ENCODE assay signal across 1 cellular context in the genomic region with DNA sequence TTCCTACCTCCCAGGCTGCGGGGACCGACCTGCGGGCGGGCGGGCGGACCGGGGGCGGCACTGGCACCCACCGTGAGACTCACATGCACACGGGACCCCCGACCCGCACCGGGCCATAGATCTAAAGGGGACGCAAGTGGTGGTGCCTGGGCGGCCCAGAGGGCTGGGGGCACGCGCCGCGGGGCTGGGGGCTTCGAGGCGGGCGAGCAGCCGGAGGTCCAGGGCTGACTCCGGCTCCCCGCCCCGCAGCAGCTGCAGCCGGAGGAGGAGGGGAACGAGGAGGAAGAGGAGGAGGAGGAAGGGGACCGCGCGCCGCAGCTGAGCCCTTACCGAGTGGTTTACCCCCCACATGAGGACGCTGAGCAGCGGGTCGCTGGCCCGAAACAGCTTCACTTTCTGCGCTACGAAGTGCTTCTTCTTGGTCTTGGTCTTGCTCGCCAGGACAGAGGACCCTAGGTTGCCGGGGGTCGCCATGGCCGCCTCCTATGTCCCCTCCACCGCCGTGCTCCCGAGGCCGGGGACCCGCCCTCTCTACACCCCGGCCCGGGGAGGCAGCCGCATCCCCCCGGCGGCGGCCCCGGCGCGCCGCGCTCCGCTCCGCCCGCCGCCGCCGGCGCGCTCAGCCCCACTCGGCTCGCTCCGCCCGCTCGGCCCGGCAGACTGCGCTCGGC.
TF ChIP-seq lines count a peak whose summit lies in the region.

No MANE protein-coding gene starts in this region.

TF ChIP-seq in GM12878, 131 proteins besides CTCF, POLR2A, EP300 and RAD21 (continued from another document):
- TF ChIP-seq, protein P1, sequence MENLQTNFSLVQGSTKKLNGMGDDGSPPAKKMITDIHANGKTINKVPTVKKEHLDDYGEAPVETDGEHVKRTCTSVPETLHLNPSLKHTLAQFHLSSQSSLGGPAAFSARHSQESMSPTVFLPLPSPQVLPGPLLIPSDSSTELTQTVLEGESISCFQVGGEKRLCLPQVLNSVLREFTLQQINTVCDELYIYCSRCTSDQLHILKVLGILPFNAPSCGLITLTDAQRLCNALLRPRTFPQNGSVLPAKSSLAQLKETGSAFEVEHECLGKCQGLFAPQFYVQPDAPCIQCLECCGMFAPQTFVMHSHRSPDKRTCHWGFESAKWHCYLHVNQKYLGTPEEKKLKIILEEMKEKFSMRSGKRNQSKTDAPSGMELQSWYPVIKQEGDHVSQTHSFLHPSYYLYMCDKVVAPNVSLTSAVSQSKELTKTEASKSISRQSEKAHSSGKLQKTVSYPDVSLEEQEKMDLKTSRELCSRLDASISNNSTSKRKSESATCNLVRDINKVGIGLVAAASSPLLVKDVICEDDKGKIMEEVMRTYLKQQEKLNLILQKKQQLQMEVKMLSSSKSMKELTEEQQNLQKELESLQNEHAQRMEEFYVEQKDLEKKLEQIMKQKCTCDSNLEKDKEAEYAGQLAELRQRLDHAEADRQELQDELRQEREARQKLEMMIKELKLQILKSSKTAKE (IDR thresholded peaks at IDR 0.05; ENCODE audit: low read depth, poor library complexity, severe bottlenecking), result no peak
- TF ChIP-seq SMARCA5 (IDR thresholded peaks at IDR 0.05), result no peak
- no peak for TF ChIP-seq MLLT1 (IDR thresholded peaks at IDR 0.05)
- peak; percentile 27; the same call in 1 of the 2 replicates for TF ChIP-seq CHD1 (IDR thresholded peaks at IDR 0.05; ENCODE audit: low read depth, low read length)
- TF ChIP-seq, protein P2, sequence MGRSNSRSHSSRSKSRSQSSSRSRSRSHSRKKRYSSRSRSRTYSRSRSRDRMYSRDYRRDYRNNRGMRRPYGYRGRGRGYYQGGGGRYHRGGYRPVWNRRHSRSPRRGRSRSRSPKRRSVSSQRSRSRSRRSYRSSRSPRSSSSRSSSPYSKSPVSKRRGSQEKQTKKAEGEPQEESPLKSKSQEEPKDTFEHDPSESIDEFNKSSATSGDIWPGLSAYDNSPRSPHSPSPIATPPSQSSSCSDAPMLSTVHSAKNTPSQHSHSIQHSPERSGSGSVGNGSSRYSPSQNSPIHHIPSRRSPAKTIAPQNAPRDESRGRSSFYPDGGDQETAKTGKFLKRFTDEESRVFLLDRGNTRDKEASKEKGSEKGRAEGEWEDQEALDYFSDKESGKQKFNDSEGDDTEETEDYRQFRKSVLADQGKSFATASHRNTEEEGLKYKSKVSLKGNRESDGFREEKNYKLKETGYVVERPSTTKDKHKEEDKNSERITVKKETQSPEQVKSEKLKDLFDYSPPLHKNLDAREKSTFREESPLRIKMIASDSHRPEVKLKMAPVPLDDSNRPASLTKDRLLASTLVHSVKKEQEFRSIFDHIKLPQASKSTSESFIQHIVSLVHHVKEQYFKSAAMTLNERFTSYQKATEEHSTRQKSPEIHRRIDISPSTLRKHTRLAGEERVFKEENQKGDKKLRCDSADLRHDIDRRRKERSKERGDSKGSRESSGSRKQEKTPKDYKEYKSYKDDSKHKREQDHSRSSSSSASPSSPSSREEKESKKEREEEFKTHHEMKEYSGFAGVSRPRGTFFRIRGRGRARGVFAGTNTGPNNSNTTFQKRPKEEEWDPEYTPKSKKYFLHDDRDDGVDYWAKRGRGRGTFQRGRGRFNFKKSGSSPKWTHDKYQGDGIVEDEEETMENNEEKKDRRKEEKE (IDR thresholded peaks at IDR 0.05), result no peak
- TF ChIP-seq YBX1 (IDR thresholded peaks at IDR 0.05), result no peak
- no peak for TF ChIP-seq CHD2 (IDR thresholded peaks at IDR 0.05; ENCODE audit: borderline replicate concordance, low read depth, low read length)
- TF ChIP-seq YY1 (IDR thresholded peaks at IDR 0.05; ENCODE audit: low read depth, low read length), result 0 out of 2 replicates have a peak, but pooled peaks have one; percentile 13
- no peak for TF ChIP-seq MAX (IDR thresholded peaks at IDR 0.05; ENCODE audit: low read depth, low read length)
- no peak for TF ChIP-seq STAT3 (IDR thresholded peaks at IDR 0.05; ENCODE audit: low read depth, low read length)
- no peak for TF ChIP-seq MXI1 (IDR thresholded peaks at IDR 0.05; ENCODE audit: low read depth, low read length)
- TF ChIP-seq SIN3A (IDR thresholded peaks at IDR 0.05; ENCODE audit: low read depth, low read length), result no peak
- 0 out of 2 replicates have a peak, but pooled peaks have one; percentile 11 for TF ChIP-seq NKRF (conservative IDR thresholded peaks at IDR 0.05)
- peak; percentile 9; the same call in 1 of the 2 replicates for TF ChIP-seq ZSCAN29 (IDR thresholded peaks at IDR 0.05)
- no peak for TF ChIP-seq TBL1XR1 (IDR thresholded peaks at IDR 0.05; ENCODE audit: low read depth, low read length)
- no peak for TF ChIP-seq SRF (IDR thresholded peaks at IDR 0.05; ENCODE audit: low read depth in 2 of 2, low read length in 2 of 2)
- TF ChIP-seq ASH2L (IDR thresholded peaks at IDR 0.05; ENCODE audit: borderline replicate concordance, low read depth), result no peak
- TF ChIP-seq NBN (IDR thresholded peaks at IDR 0.05), result 0 out of 2 replicates have a peak, but pooled peaks have one; percentile 15
- TF ChIP-seq BCL11A (IDR thresholded peaks at IDR 0.05; ENCODE audit: low read depth, low read length), result no peak
- TF ChIP-seq ZNF592 (IDR thresholded peaks at IDR 0.05), result no peak
- no peak for TF ChIP-seq ZNF622 (IDR thresholded peaks at IDR 0.05)
- TF ChIP-seq KAT2A (conservative IDR thresholded peaks at IDR 0.05; ENCODE audit: control insufficient read depth, low read depth, low read length), result no peak
- TF ChIP-seq, protein P3, sequence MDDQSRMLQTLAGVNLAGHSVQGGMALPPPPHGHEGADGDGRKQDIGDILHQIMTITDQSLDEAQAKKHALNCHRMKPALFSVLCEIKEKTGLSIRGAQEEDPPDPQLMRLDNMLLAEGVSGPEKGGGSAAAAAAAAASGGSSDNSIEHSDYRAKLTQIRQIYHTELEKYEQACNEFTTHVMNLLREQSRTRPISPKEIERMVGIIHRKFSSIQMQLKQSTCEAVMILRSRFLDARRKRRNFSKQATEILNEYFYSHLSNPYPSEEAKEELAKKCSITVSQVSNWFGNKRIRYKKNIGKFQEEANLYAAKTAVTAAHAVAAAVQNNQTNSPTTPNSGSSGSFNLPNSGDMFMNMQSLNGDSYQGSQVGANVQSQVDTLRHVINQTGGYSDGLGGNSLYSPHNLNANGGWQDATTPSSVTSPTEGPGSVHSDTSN (IDR thresholded peaks at IDR 0.05; ENCODE audit: insufficient replicate concordance, low read depth, low read length), result no peak
- no peak for TF ChIP-seq RAD51 (IDR thresholded peaks at IDR 0.05)
- TF ChIP-seq SIX5 (IDR thresholded peaks at IDR 0.05; ENCODE audit: low read depth, low read length, severe bottlenecking), result no peak
- TF ChIP-seq TCF3 (IDR thresholded peaks at IDR 0.05; ENCODE audit: borderline replicate concordance, insufficient read depth, low read depth, low read length), result no peak
